ENCODE assay signal across 14 cellular contexts in the genomic region with DNA sequence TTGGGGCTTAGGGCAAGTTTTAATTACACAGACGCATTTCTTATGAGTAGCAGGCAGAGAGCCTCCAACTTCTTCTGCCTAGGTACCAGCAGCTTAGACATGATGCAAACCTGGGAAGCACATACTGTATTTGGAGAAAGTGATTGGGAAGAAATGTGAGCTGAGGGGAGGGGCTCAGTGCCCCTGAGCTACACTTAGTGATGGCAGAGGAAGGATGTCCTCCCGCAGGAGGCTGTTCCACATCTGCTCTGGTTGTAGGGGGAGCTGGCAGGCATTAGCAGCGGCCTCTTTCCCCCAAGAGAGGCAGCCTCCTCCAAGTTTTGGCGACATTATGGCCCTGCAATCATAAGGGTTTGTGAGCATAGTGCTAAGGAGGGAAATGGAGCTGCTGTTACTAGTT. TPM values are rescaled to one million over a fixed set of nuclear protein-coding genes. Genes with fewer than 3 reads are reported as not detected.
DNase-seq lines count a peak whose midpoint lies in the region; ATAC-seq and TF ChIP-seq lines count a peak whose summit lies in the region.
"Had no signal": no experiment of that assay in that cellular context is flagged by ENCODE, and none has a peak within 500 bp of the region (broad histone marks: within the 10 kb centered on the region; RNA-seq: fewer than 3 reads in every experiment).

No MANE protein-coding gene starts in this region.

- H3K27me3 ChIP-seq in BLaER1 treated with 17β-estradiol and CSF1 and Interleukin-3, amounts not matched to agents 10 nM and 100 nM = no peaks in the 10 kb centered on the region
- no peaks in the 10 kb centered on the region for H3K27me3 ChIP-seq in DND-41 (ENCODE audit: insufficient read depth, low read length, poor library complexity)
- H3K27me3 ChIP-seq: suprapubic skin had no signal

- H3K27ac ChIP-seq in BLaER1 treated with 17β-estradiol and CSF1 and Interleukin-3, amounts not matched to agents 10 nM and 100 nM = peak overlapping the region; percentile 54 to 100 (median 98); a peak in 21 of 22 replicates
- H3K27ac ChIP-seq in DND-41 (ENCODE audit: low read length) = no peak overlapping the region
- H3K27ac ChIP-seq: left ventricle myocardium inferior, suprapubic skin had no signal

- peaks cover 0 to 75% (median 55%) of the 10 kb centered on the region in 11 experiments; a peak in 16 of 22 replicates for H3K36me3 ChIP-seq in BLaER1 treated with 17β-estradiol and CSF1 and Interleukin-3, amounts not matched to agents 10 nM and 100 nM
- H3K36me3 ChIP-seq in DND-41 (ENCODE audit: insufficient read depth, low read length) = no peaks in the 10 kb centered on the region
- H3K36me3 ChIP-seq: heart right ventricle, left ventricle myocardium inferior, suprapubic skin had no signal

- peak overlapping the region; percentile 71 to 99 (median 92); a peak in 21 of 22 replicates for H3K9ac ChIP-seq in BLaER1 treated with 17β-estradiol and CSF1 and Interleukin-3, amounts not matched to agents 10 nM and 100 nM
- H3K9ac ChIP-seq in DND-41 (ENCODE audit: low read depth, low read length) = no peak overlapping the region

- peaks cover 0 to 8% (median 0%) of the 10 kb centered on the region in 11 experiments; a peak in 1 of 22 replicates for H3K9me3 ChIP-seq in BLaER1 treated with 17β-estradiol and CSF1 and Interleukin-3, amounts not matched to agents 10 nM and 100 nM (replicated peaks in 1 of 11)
- no peaks in the 10 kb centered on the region for H3K9me3 ChIP-seq in DND-41 (ENCODE audit: insufficient read depth, low read length, severe bottlenecking)
- H3K9me3 ChIP-seq: heart right ventricle, left ventricle myocardium inferior, suprapubic skin had no signal

- peaks cover 74 to 82% (median 77%) of the 10 kb centered on the region in 3 donors for H3K4me1 Mint-ChIP-seq in T-cell
- peaks cover 61% of the 10 kb centered on the region for H3K4me1 Mint-ChIP-seq in memory B cell

- H3K4me3 ChIP-seq in BLaER1 treated with 17β-estradiol and CSF1 and Interleukin-3, amounts not matched to agents 10 nM and 100 nM = peak overlapping the region in 9 of 10 experiments; percentile 49 to 90 (median 78); a peak in 17 of 20 replicates
- H3K4me3 ChIP-seq in DND-41 (ENCODE audit: low read depth in 1 of 2, low read length in 2 of 2) = no peak overlapping the region
- H3K4me3 ChIP-seq: suprapubic skin had no signal

- H3K9me3 Mint-ChIP-seq in T-cell (no peaks in the 10 kb centered on the region), memory B cell (no peaks in the 10 kb centered on the region)

- peak overlapping the region; percentile 74 to 99 (median 97) for H3K4me2 ChIP-seq in BLaER1 treated with 17β-estradiol and CSF1 and Interleukin-3, amounts not matched to agents 10 nM and 100 nM
- no peak overlapping the region for H3K4me2 ChIP-seq in DND-41 (ENCODE audit: insufficient read depth, low read length)

- H3K27me3 Mint-ChIP-seq in T-cell = no peaks in the 10 kb centered on the region
- H3K27me3 Mint-ChIP-seq in memory B cell = no peaks in the 10 kb centered on the region

- CTCF ChIA-PET in T-cell (lab: Charles Lee) = no interaction called here

- H3K27ac Mint-ChIP-seq in T-cell (peak overlapping the region; percentile 98 to 99), memory B cell (no peak overlapping the region)

- peak; percentile 41 for DNase-seq in DND-41
- no peak for DNase-seq in T-cell
- no peak for DNase-seq in memory B cell (ENCODE audit: low spot score in 2 of 2)
- no peak for DNase-seq in mucosa of gallbladder (ENCODE audit: low spot score)
- DNase-seq in HT-29 (ENCODE audit: low spot score) = no peak
- DNase-seq in stimulated activated CD4-positive, alpha-beta T cell treated with anti-CD3 and anti-CD28 coated beads, Interleukin-4, amount 100 ng/mL, for 1 hour = no peak
- DNase-seq: activated CD8-positive, alpha-beta memory T cell treated with anti-CD3 and anti-CD28 coated beads for 24 hours; heart right ventricle; left ventricle myocardium inferior; nucleus accumbens; T-helper 9 cell had no signal

- ATAC-seq in DND-41 (ENCODE audit: insufficient read depth, low read depth) (no peak), T-cell (replicated peaks in 1 of 4) (no peak), memory B cell (ENCODE audit: low read depth) (no peak), GM18520 (IDR thresholded peaks at IDR 0.05; ENCODE audit: unreplicated experiment) (no peak)

- H3K79me2 ChIP-seq in DND-41 (ENCODE audit: insufficient read depth, low read length) = no peaks in the 10 kb centered on the region

- TF ChIP-seq CTCF in DND-41 (IDR thresholded peaks at IDR 0.05; ENCODE audit: borderline replicate concordance, extremely low read depth, low read length, poor library complexity, severe bottlenecking) = no peak

- H3K4me3 Mint-ChIP-seq in T-cell (peak overlapping the region; percentile 78 to 96 (median 94)), memory B cell (peak overlapping the region; percentile 60)

- H3K36me3 Mint-ChIP-seq in T-cell (peaks cover 11% of the 10 kb centered on the region), memory B cell (peaks cover 7% of the 10 kb centered on the region)

- peaks cover 0 to 54% (median 42%) of the 10 kb centered on the region in 11 experiments; a peak in 15 of 22 replicates for H4K20me1 ChIP-seq in BLaER1 treated with 17β-estradiol and CSF1 and Interleukin-3, amounts not matched to agents 10 nM and 100 nM
- H4K20me1 ChIP-seq in DND-41 (ENCODE audit: insufficient read depth, low read length) = no peaks in the 10 kb centered on the region

- POLR2A ChIA-PET in T-cell (lab: Charles Lee) = no interaction called here

- no peak overlapping the region for H2AFZ ChIP-seq in DND-41 (ENCODE audit: low read depth, low read length)

- peaks cover 61 to 97% (median 81%) of the 10 kb centered on the region in 10 experiments for H3K4me1 ChIP-seq in BLaER1 treated with 17β-estradiol and CSF1 and Interleukin-3, amounts not matched to agents 10 nM and 100 nM
- H3K4me1 ChIP-seq in DND-41 (ENCODE audit: insufficient read depth, low read length) = peaks cover 61% of the 10 kb centered on the region

RNA-seq across cellular contexts. Expression of gene ALOX5AP, which starts 3.2 kb away (rescaled TPM):
- 10 to 100 TPM; 24.2 to 64.9 (median 50.8) TPM for total RNA-seq in T-cell
- total RNA-seq in mucosa of gallbladder = 50.3 TPM
- 0.41 TPM in 1 of 2 replicates, not detected in the other for total RNA-seq in HT-29 (2014; rRNA removed; shearing (Covaris generic))

Comparison
In these comparisons a context has a peak if more than half of its experiments do, and no peak if none do; other contexts are left out.
1. H3K4me3 ChIP-seq: peak in BLaER1 treated with 17β-estradiol and CSF1 and Interleukin-3, amounts not matched to agents 10 nM and 100 nM (9 of 10); none in DND-41 (0 of 2).
2. RNA of gene ALOX5AP, which starts 3.2 kb away (total RNA-seq): 24.2 to 64.9 TPM in T-cell and 50.3 TPM in mucosa of gallbladder (single experiment); 0.41 TPM in HT-29; every median in the first group is over 10 times any median in the second.